In the genomic region with DNA sequence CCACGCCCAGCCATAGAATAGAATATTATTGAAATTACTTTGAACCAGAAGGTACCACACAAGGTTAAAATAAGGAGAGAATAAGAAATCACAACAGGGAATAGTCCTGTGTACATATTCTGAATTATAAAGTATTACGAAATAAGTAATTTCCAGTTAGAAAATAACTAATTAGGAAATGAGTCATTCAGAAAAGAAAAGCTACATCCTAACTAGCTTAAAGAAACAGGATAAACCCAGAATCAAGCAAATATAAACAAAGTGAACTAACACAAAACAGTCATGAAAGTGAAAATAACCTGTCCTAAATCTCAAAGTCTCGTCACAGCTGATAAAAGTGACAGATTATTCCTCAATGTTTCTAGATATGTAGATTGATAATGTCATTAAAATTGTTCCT, we compare ENCODE assay signal across 1 cellular context.
A peak's percentile ranks its signal among the peaks of the same experiment; 100 is the strongest.
TF ChIP-seq lines count a peak whose summit lies in the region.

No MANE protein-coding gene starts in this region.

TF ChIP-seq in HepG2, 621 proteins besides CTCF, POLR2A, EP300 and RAD21:
- TF ChIP-seq CREB1 (IDR thresholded peaks at IDR 0.05) (0 out of 2 replicates have a peak, but pooled peaks have one; percentile 28), CREB1 (CRISPR knock-in tag; IDR thresholded peaks at IDR 0.05) (no peak), TCF7 (IDR thresholded peaks at IDR 0.05; ENCODE audit: low read depth) (no peak)
